ENCODE assay signal across 9 cellular contexts in genomic region chr20:57092112-57092899, GRCh38.
DNase-seq lines count a peak whose midpoint lies in the region; ATAC-seq and TF ChIP-seq lines count a peak whose summit lies in the region.
"Had no signal": no experiment of that assay in that cellular context is flagged by ENCODE, and none has a peak within 500 bp of the region (broad histone marks: within the 10 kb centered on the region; RNA-seq: fewer than 3 reads in every experiment).

No MANE protein-coding gene starts in this region.

- peak overlapping the region; percentile 58; the same call in 1 of the 2 replicates for H3K4me3 Mint-ChIP-seq in WTC11

- H3K27me3 ChIP-seq in BLaER1 (no peaks in the 10 kb centered on the region), left lung (peaks cover 0 to 53% of the 10 kb centered on the region in 2 donors)

- no peak overlapping the region for H3K27ac ChIP-seq in BLaER1
- H3K27ac ChIP-seq in left lung, result no peak overlapping the region

- peak overlapping the region; percentile 42 for H3K4me2 ChIP-seq in BLaER1

- peaks cover 4% of the 10 kb centered on the region; the same call in 1 of the 2 replicates for H3K9me3 Mint-ChIP-seq in WTC11
- H3K9me3 Mint-ChIP-seq: IgD-negative memory B cell had no signal

- H3K4me1 ChIP-seq in BLaER1, result peaks cover 13% of the 10 kb centered on the region
- H3K4me1 ChIP-seq in left lung, result no peaks in the 10 kb centered on the region

- H3K9me3 ChIP-seq in BLaER1 (no peaks in the 10 kb centered on the region), left lung (no peaks in the 10 kb centered on the region)

- peaks cover 7% of the 10 kb centered on the region for H3K4me1 Mint-ChIP-seq in WTC11

- POLR2A ChIA-PET in WTC11 (lab: Charles Lee), result no interaction called here

- no peak overlapping the region for H3K27ac Mint-ChIP-seq in WTC11
- H3K27ac Mint-ChIP-seq: IgD-negative memory B cell had no signal

- no peaks in the 10 kb centered on the region for H3K36me3 ChIP-seq in BLaER1
- no peaks in the 10 kb centered on the region for H3K36me3 ChIP-seq in left lung

- peak; percentile 76 for TF ChIP-seq CTCF in WTC11 (IDR thresholded peaks at IDR 0.05)
- peak; percentile 62 to 66 for TF ChIP-seq CTCF in left lung (IDR thresholded peaks at IDR 0.05)

- peaks cover 21% of the 10 kb centered on the region for H3K27me3 Mint-ChIP-seq in WTC11 (ENCODE audit: low read depth)

- DNase-seq in NCI-H1105 treated with DMSO at 0.1 percent for 48 hours (lab: John Stamatoyannopoulos, UW), result peak; percentile 58
- peak; percentile 84 for DNase-seq in WTC11 (ENCODE audit: low spot score)
- peak; percentile 17 for DNase-seq in central memory CD4-positive, alpha-beta T cell
- peak in 1 of 2 donors; percentile 85 for DNase-seq in left lung
- peak; percentile 37 to 38 for DNase-seq in stimulated activated CD8-positive, alpha-beta memory T cell treated with anti-CD3 and anti-CD28 coated beads, Interleukin-15, amount 100 ng/mL, for 48 hours (ENCODE audit: low read depth in 2 of 2)

- CTCF ChIA-PET in WTC11 (lab: Charles Lee), result interaction anchor here (0.6 to 7.2 kb wide), 40 partner anchors 9 to 628 kb away, joined by 3 to 239 read pairs (median 4); partner anchors contain the start of genes RAE1 and SPO11

- H3K9ac ChIP-seq in BLaER1, result no peak overlapping the region

- intact Hi-C loops in left lung (cut with DNase I), result loop anchor here in 1 of 2 donors (5.0 kb wide), 1 partner anchor 255 kb away; no protein-coding TSS in a partner anchor

- H3K36me3 Mint-ChIP-seq in WTC11, result no peaks in the 10 kb centered on the region
- H3K36me3 Mint-ChIP-seq: IgD-negative memory B cell had no signal

- ATAC-seq in GM19351 (IDR thresholded peaks at IDR 0.05; ENCODE audit: unreplicated experiment) (peak; percentile 62), WTC11 (peak; percentile 83), left lung (peak; percentile 88), GM19023 (IDR thresholded peaks at IDR 0.05; ENCODE audit: unreplicated experiment) (no peak)

- no peak overlapping the region for H3K4me3 ChIP-seq in BLaER1
- H3K4me3 ChIP-seq in left lung, result no peak overlapping the region

- H4K20me1 ChIP-seq in BLaER1, result no peaks in the 10 kb centered on the region

TF ChIP-seq in WTC11, 78 proteins besides CTCF, POLR2A, EP300 and RAD21 (continues in another document):
- 0 out of 2 replicates have a peak, but pooled peaks have one; percentile 65 for TF ChIP-seq FOXP1 (CRISPR knock-in tag; IDR thresholded peaks at IDR 0.05; ENCODE audit: borderline replicate concordance)
- TF ChIP-seq, protein P1, sequence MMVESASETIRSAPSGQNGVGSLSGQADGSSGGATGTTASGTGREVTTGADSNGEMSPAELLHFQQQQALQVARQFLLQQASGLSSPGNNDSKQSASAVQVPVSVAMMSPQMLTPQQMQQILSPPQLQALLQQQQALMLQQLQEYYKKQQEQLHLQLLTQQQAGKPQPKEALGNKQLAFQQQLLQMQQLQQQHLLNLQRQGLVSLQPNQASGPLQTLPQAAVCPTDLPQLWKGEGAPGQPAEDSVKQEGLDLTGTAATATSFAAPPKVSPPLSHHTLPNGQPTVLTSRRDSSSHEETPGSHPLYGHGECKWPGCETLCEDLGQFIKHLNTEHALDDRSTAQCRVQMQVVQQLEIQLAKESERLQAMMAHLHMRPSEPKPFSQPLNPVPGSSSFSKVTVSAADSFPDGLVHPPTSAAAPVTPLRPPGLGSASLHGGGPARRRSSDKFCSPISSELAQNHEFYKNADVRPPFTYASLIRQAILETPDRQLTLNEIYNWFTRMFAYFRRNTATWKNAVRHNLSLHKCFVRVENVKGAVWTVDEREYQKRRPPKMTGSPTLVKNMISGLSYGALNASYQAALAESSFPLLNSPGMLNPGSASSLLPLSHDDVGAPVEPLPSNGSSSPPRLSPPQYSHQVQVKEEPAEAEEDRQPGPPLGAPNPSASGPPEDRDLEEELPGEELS (CRISPR knock-in tag; IDR thresholded peaks at IDR 0.05), result peak; percentile 58; the same call in 1 of the 2 replicates
- TF ChIP-seq TEAD1 (CRISPR knock-in tag; IDR thresholded peaks at IDR 0.05), result no peak
- TF ChIP-seq ZNF121 (CRISPR knock-in tag; IDR thresholded peaks at IDR 0.05), result peak; percentile 31; the same call in 1 of the 2 replicates
- TF ChIP-seq ETV6 (CRISPR knock-in tag; IDR thresholded peaks at IDR 0.05), result peak; percentile 67
- 0 out of 2 replicates have a peak, but pooled peaks have one; percentile 42 for TF ChIP-seq TP53 (CRISPR knock-in tag; IDR thresholded peaks at IDR 0.05)
- TF ChIP-seq, protein P2, sequence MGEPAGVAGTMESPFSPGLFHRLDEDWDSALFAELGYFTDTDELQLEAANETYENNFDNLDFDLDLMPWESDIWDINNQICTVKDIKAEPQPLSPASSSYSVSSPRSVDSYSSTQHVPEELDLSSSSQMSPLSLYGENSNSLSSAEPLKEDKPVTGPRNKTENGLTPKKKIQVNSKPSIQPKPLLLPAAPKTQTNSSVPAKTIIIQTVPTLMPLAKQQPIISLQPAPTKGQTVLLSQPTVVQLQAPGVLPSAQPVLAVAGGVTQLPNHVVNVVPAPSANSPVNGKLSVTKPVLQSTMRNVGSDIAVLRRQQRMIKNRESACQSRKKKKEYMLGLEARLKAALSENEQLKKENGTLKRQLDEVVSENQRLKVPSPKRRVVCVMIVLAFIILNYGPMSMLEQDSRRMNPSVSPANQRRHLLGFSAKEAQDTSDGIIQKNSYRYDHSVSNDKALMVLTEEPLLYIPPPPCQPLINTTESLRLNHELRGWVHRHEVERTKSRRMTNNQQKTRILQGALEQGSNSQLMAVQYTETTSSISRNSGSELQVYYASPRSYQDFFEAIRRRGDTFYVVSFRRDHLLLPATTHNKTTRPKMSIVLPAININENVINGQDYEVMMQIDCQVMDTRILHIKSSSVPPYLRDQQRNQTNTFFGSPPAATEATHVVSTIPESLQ (CRISPR knock-in tag; IDR thresholded peaks at IDR 0.05), result no peak
- 0 out of 2 replicates have a peak, but pooled peaks have one; percentile 56 for TF ChIP-seq ZNF219 (CRISPR knock-in tag; IDR thresholded peaks at IDR 0.05; ENCODE audit: borderline replicate concordance)
- TF ChIP-seq TEAD4 (CRISPR knock-in tag; IDR thresholded peaks at IDR 0.05), result no peak
- peak; percentile 87 for TF ChIP-seq MAX (CRISPR knock-in tag; IDR thresholded peaks at IDR 0.05)
- TF ChIP-seq, protein P3, sequence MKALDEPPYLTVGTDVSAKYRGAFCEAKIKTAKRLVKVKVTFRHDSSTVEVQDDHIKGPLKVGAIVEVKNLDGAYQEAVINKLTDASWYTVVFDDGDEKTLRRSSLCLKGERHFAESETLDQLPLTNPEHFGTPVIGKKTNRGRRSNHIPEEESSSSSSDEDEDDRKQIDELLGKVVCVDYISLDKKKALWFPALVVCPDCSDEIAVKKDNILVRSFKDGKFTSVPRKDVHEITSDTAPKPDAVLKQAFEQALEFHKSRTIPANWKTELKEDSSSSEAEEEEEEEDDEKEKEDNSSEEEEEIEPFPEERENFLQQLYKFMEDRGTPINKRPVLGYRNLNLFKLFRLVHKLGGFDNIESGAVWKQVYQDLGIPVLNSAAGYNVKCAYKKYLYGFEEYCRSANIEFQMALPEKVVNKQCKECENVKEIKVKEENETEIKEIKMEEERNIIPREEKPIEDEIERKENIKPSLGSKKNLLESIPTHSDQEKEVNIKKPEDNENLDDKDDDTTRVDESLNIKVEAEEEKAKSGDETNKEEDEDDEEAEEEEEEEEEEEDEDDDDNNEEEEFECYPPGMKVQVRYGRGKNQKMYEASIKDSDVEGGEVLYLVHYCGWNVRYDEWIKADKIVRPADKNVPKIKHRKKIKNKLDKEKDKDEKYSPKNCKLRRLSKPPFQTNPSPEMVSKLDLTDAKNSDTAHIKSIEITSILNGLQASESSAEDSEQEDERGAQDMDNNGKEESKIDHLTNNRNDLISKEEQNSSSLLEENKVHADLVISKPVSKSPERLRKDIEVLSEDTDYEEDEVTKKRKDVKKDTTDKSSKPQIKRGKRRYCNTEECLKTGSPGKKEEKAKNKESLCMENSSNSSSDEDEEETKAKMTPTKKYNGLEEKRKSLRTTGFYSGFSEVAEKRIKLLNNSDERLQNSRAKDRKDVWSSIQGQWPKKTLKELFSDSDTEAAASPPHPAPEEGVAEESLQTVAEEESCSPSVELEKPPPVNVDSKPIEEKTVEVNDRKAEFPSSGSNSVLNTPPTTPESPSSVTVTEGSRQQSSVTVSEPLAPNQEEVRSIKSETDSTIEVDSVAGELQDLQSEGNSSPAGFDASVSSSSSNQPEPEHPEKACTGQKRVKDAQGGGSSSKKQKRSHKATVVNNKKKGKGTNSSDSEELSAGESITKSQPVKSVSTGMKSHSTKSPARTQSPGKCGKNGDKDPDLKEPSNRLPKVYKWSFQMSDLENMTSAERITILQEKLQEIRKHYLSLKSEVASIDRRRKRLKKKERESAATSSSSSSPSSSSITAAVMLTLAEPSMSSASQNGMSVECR (CRISPR knock-in tag; IDR thresholded peaks at IDR 0.05; ENCODE audit: borderline replicate concordance), result peak; percentile 63; the same call in 1 of the 2 replicates
- 0 out of 2 replicates have a peak, but pooled peaks have one; percentile 35 for TF ChIP-seq ZBTB43 (CRISPR knock-in tag; IDR thresholded peaks at IDR 0.05)
